19 cellular contexts compared by ENCODE assay signal in the genomic region with DNA sequence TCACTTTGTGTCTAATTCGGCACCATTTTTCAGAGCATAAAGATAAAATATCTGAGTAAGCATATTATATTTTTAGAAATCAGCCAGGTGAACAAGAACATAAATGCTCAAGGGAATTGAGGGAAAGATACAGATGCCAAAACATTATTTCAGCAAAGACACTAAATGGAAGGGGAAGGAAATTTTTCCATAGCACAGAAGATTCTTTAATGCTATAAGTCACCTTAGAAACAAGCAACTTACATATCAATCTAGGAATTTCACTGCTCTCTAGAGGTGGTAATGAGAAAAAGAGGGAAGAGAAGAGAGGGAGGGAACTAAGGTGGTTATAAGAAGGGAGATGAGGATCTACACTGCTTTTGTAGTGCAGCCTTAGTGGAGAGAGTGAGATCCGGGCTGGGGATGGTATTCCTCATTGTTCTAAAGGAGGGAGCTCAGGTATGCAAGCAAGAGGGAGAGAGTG. TPM values are rescaled to one million over a fixed set of nuclear protein-coding genes. Genes with fewer than 3 reads are reported as not detected.
"Had no signal": no experiment of that assay in that cellular context is flagged by ENCODE, and none has a peak within 500 bp of the region (broad histone marks: within the 10 kb centered on the region; RNA-seq: fewer than 3 reads in every experiment).

No MANE protein-coding gene starts in this region.

- H3K27ac ChIP-seq: body of pancreas, gastroesophageal sphincter, left ventricle myocardium inferior, neutrophil, parathyroid adenoma had no signal

- H3K4me3 ChIP-seq: body of pancreas, gastroesophageal sphincter, left ventricle myocardium inferior had no signal

- H3K4me1 ChIP-seq: body of pancreas, gastroesophageal sphincter, left ventricle myocardium inferior, parathyroid adenoma had no signal

- H3K36me3 ChIP-seq: gastroesophageal sphincter, left ventricle myocardium inferior, neutrophil had no signal

- H3K79me2 ChIP-seq: parathyroid adenoma had no signal

- H3K27me3 ChIP-seq: body of pancreas, gastroesophageal sphincter, neutrophil had no signal

- DNase-seq: activated B cell treated with CpG ODN at 0.5 μM for 24 hours; activated CD4-positive, alpha-beta T cell treated with anti-CD3 and anti-CD28 coated beads, Interleukin-2, amount 10 ng/mL, durations not matched to agents 7 days and 5 days; activated CD8-positive, alpha-beta memory T cell treated with anti-CD3 and anti-CD28 coated beads, Interleukin-2, amount 50 U/mL, for 48 hours; activated gamma-delta T cell; activated T-cell treated with anti-CD3 and anti-CD28 coated beads, Interleukin-2, amount 50 U/mL, for 72 hours; body of pancreas; dermis blood vessel endothelial cell; erythroblast; kidney; left ventricle myocardium inferior; naive thymus-derived CD8-positive, alpha-beta T cell; stimulated activated CD4-positive, alpha-beta T cell treated with anti-CD3 and anti-CD28 coated beads, Interleukin-2, amount 100 ng/mL, for 48 hours; stimulated activated naive B cell treated with anti-CD40 and anti-IgM and Interleukin-4, amounts not matched to agents 10 μg/mL and 1 μg/mL and 100 μg/mL, for 72 hours; T-helper 2 cell; trophoblast cell had no signal

- ATAC-seq: activated naive CD4-positive, alpha-beta T cell treated with anti-CD3 and anti-CD28 coated beads, Interleukin-2, amount 50 U/mL, for 72 hours; activated T-cell treated with anti-CD3 and anti-CD28 coated beads, Interleukin-2, amount 50 U/mL, for 72 hours; body of pancreas; gastroesophageal sphincter; naive thymus-derived CD8-positive, alpha-beta T cell; stimulated activated naive B cell treated with anti-CD40 and anti-IgM and Interleukin-4, amounts not matched to agents 10 μg/mL and 1 μg/mL and 100 μg/mL, for 72 hours had no signal

- H3K9ac ChIP-seq: parathyroid adenoma had no signal

- H3K9me3 ChIP-seq: body of pancreas, gastroesophageal sphincter, left ventricle myocardium inferior, neutrophil had no signal

RNA-seq across cellular contexts. Expression of a gene that starts 20.4 kb away (rescaled TPM):
- total RNA-seq: activated B cell treated with CpG ODN at 0.5 μM for 24 hours; activated naive CD4-positive, alpha-beta T cell treated with anti-CD3 and anti-CD28 coated beads, Interleukin-2, amount 50 U/mL, for 72 hours; naive thymus-derived CD8-positive, alpha-beta T cell had no signal
